ENCODE assay signal across 8 cellular contexts in genomic region chr7:102616507-102617125, GRCh38. TPM values are rescaled to one million over a fixed set of nuclear protein-coding genes. Genes with fewer than 3 reads are reported as not detected.
DNase-seq lines count a peak whose midpoint lies in the region; ATAC-seq and TF ChIP-seq lines count a peak whose summit lies in the region.
"Not testable (repeated sequence)": the region's sequence is repeated elsewhere in the genome, so short reads cannot be mapped to it uniquely, and the experiment has no call there.

Gene RASA4, minus strand, starts transcription at chr7:102616756. Its CDS starts 67 bp downstream, at chr7:102616689.

- ATAC-seq in GM18909 (IDR thresholded peaks at IDR 0.05; ENCODE audit: poor library complexity, unreplicated experiment) (peak; percentile 65), HG02840 (IDR thresholded peaks at IDR 0.05; ENCODE audit: low FRiP score, unreplicated experiment) (peak; percentile 47)
- ATAC-seq in activated CD8-positive, alpha-beta T cell treated with anti-CD3 and anti-CD28 coated beads, Interleukin-2, amount 10 ng/mL, durations not matched to agents 7 days and 5 days, result peak; percentile 99

- not testable (repeated sequence) for H3K9me3 Mint-ChIP-seq in activated CD8-positive, alpha-beta T cell treated with anti-CD3 and anti-CD28 coated beads, Interleukin-2, amount 10 ng/mL, durations not matched to agents 7 days and 5 days (ENCODE audit: insufficient read depth)

- H3K27me3 ChIP-seq in dorsolateral prefrontal cortex, result not testable (repeated sequence)

- TF ChIP-seq CTCF in dorsolateral prefrontal cortex (IDR thresholded peaks at IDR 0.05 in 54 of 56, conservative IDR thresholded peaks at IDR 0.05 in 2 of 56; ENCODE audit: low read depth in 1 of 56, partially characterized antibody in 56 of 56), result not testable (repeated sequence)

- DNase-seq in ACHN (peak; percentile 14), LoVo (ENCODE audit: low spot score) (peak; percentile 1), dorsolateral prefrontal cortex (peak in 8 of 10 donors; percentile 16 to 78 (median 29)), left kidney (ENCODE audit: low read depth, low spot score) (peak; percentile 47)
- DNase-seq in activated CD8-positive, alpha-beta T cell treated with anti-CD3 and anti-CD28 coated beads, Interleukin-2, amount 10 ng/mL, durations not matched to agents 7 days and 5 days, result peak; percentile 55
- not testable (repeated sequence) for DNase-seq in skeletal muscle cell (ENCODE audit: low read depth)

- not testable (repeated sequence) for H3K36me3 Mint-ChIP-seq in activated CD8-positive, alpha-beta T cell treated with anti-CD3 and anti-CD28 coated beads, Interleukin-2, amount 10 ng/mL, durations not matched to agents 7 days and 5 days (ENCODE audit: low read depth)

- intact Hi-C loops in dorsolateral prefrontal cortex (cut with DNase I), result not testable (repeated sequence)

- H3K27ac ChIP-seq in dorsolateral prefrontal cortex, result peak within 1 kb of the TSS in 1 of 59 donors; percentile 34

- POLR2A ChIA-PET in activated CD8-positive, alpha-beta T cell treated with anti-CD3 and anti-CD28 coated beads, Interleukin-2, amount 10 ng/mL, durations not matched to agents 7 days and 5 days (lab: Charles Lee), result not testable (repeated sequence)

- CTCF ChIA-PET in activated CD8-positive, alpha-beta T cell treated with anti-CD3 and anti-CD28 coated beads, Interleukin-2, amount 10 ng/mL, durations not matched to agents 7 days and 5 days (lab: Charles Lee), result not testable (repeated sequence)

- H3K27ac Mint-ChIP-seq in activated CD8-positive, alpha-beta T cell treated with anti-CD3 and anti-CD28 coated beads, Interleukin-2, amount 10 ng/mL, durations not matched to agents 7 days and 5 days, result not testable (repeated sequence)

- in situ Hi-C loops in ACHN (cut with HindIII; ENCODE audit: low pct_ligation_motif_present, low pct_unique_long_range_greater_than_20kb, low sequenced_read_pairs), result not testable (repeated sequence)

- H3K4me3 Mint-ChIP-seq in activated CD8-positive, alpha-beta T cell treated with anti-CD3 and anti-CD28 coated beads, Interleukin-2, amount 10 ng/mL, durations not matched to agents 7 days and 5 days, result not testable (repeated sequence)

- H3K4me3 ChIP-seq in dorsolateral prefrontal cortex (peak within 1 kb of the TSS in 57 of 59 donors; percentile 29 to 67 (median 52)), skeletal muscle cell (ENCODE audit: low read depth, low read length) (peak within 1 kb of the TSS; percentile 35)

- H3K4me1 Mint-ChIP-seq in activated CD8-positive, alpha-beta T cell treated with anti-CD3 and anti-CD28 coated beads, Interleukin-2, amount 10 ng/mL, durations not matched to agents 7 days and 5 days (ENCODE audit: low read depth), result not testable (repeated sequence)

- H3K27me3 Mint-ChIP-seq in activated CD8-positive, alpha-beta T cell treated with anti-CD3 and anti-CD28 coated beads, Interleukin-2, amount 10 ng/mL, durations not matched to agents 7 days and 5 days (ENCODE audit: low read depth), result not testable (repeated sequence)

RNA-seq across cellular contexts. Expression of gene RASA4, which starts in this region (rescaled TPM):
- 10 to 100 TPM; 59.0 to 61.8 TPM for total RNA-seq in activated CD8-positive, alpha-beta T cell treated with anti-CD3 and anti-CD28 coated beads, Interleukin-2, amount 10 ng/mL, durations not matched to agents 7 days and 5 days
- 100 to 1,000 TPM in 40 of 120 experiments, 10 to 100 TPM in 80; 39.2 to 188 (median 86.8) TPM for total RNA-seq in dorsolateral prefrontal cortex

Comparison
In these comparisons a context has a peak if more than half of its experiments do, and no peak if none do; other contexts are left out.
1. ATAC-seq: peak in every context shown above with its lines; median percentile 99 in activated CD8-positive, alpha-beta T cell treated with anti-CD3 and anti-CD28 coated beads, Interleukin-2, amount 10 ng/mL, durations not matched to agents 7 days and 5 days; 65 in GM18909; 47 in HG02840.